9 cellular contexts compared by ENCODE assay signal in genomic region chr19:30669329-30670010, GRCh38.
DNase-seq lines count a peak whose midpoint lies in the region; ATAC-seq, FAIRE-seq and TF ChIP-seq lines count a peak whose summit lies in the region.
"Had no signal": no experiment of that assay in that cellular context is flagged by ENCODE, and none has a peak within 500 bp of the region (broad histone marks: within the 10 kb centered on the region; RNA-seq: fewer than 3 reads in every experiment).

No MANE protein-coding gene starts in this region.

- H3K27me3 ChIP-seq in fibroblast of lung (ENCODE audit: control insufficient read depth, insufficient read depth, low read length) = no peaks in the 10 kb centered on the region

- no peaks in the 10 kb centered on the region for H3K4me1 ChIP-seq in fibroblast of lung (ENCODE audit: control insufficient read depth, extremely low read depth, insufficient read depth, low read length)

- H4K20me1 ChIP-seq in fibroblast of lung (ENCODE audit: control insufficient read depth, extremely low read depth, insufficient read depth, low read length) = no peaks in the 10 kb centered on the region

- FAIRE-seq in urothelium cell line (lab: Jason Lieb, UNC) = no peak
- FAIRE-seq: frontal cortex had no signal

- peaks cover 11% of the 10 kb centered on the region for H3K4me1 Mint-ChIP-seq in neural crest cell

- no peaks in the 10 kb centered on the region for H3K36me3 ChIP-seq in fibroblast of lung (ENCODE audit: control insufficient read depth, insufficient read depth, low read length)

- no peak overlapping the region for H2AFZ ChIP-seq in fibroblast of lung (ENCODE audit: low read length)

- H3K4me3 Mint-ChIP-seq in neural crest cell = no peak overlapping the region

- H3K36me3 Mint-ChIP-seq in neural crest cell (ENCODE audit: low read depth) = no peaks in the 10 kb centered on the region

- H3K27me3 Mint-ChIP-seq in neural crest cell (ENCODE audit: low read depth) = peaks cover 16% of the 10 kb centered on the region

- H3K27ac ChIP-seq in fibroblast of lung (ENCODE audit: insufficient read depth, low read length) = no peak overlapping the region

- H3K4me3 ChIP-seq in fibroblast of lung (replicated peaks in 1 of 4; ENCODE audit: control extremely low read depth in 1 of 4, insufficient read depth in 1 of 4, low read depth in 3 of 4, low read length in 4 of 4) = no peak overlapping the region

- no peak overlapping the region for H3K4me2 ChIP-seq in fibroblast of lung (ENCODE audit: extremely low read depth, insufficient read depth, low read length)

- DNase-seq in SIG-M5 treated with dmso at 0.1 percent for 504 hours (lab: John Stamatoyannopoulos, UW; ENCODE audit: unreplicated experiment) (peak; percentile 6), SIG-M5 (lab: John Stamatoyannopoulos, UW) (no peak), NCI-H2171 treated with DMSO at 0.1 percent for 48 hours (lab: John Stamatoyannopoulos, UW) (peak; percentile 65), activated T-cell treated with anti-CD3 and anti-CD28 coated beads for 1 hour (ENCODE audit: low read depth) (peak; percentile 43), fibroblast of lung (ENCODE audit: low read depth in 2 of 2) (peak; percentile 13 to 47), neural crest cell (ENCODE audit: low read depth, low spot score) (peak; percentile 84), urothelium cell line (ENCODE audit: low spot score) (peak; percentile 73)

- H3K9me3 Mint-ChIP-seq in neural crest cell = no peaks in the 10 kb centered on the region

- ATAC-seq in GM18519 (IDR thresholded peaks at IDR 0.05; ENCODE audit: low FRiP score, unreplicated experiment) = no peak

- H3K9me3 ChIP-seq in fibroblast of lung (ENCODE audit: control insufficient read depth, insufficient read depth, low read depth, low read length) = no peaks in the 10 kb centered on the region

- no peaks in the 10 kb centered on the region for H3K79me2 ChIP-seq in fibroblast of lung (ENCODE audit: control insufficient read depth, insufficient read depth, low read length)

- H3K27ac Mint-ChIP-seq in neural crest cell (ENCODE audit: unreplicated experiment) = no peak overlapping the region

- TF ChIP-seq CTCF in fibroblast of lung (conservative IDR thresholded peaks at IDR 0.05 in 1 of 2, IDR thresholded peaks at IDR 0.05 in 1 of 2; ENCODE audit: low read depth in 1 of 2, low read length in 2 of 2) = peak; percentile 75 to 78
- TF ChIP-seq CTCF in neural crest cell (conservative IDR thresholded peaks at IDR 0.05) = peak; percentile 88

- no peak overlapping the region for H3K9ac ChIP-seq in fibroblast of lung (ENCODE audit: insufficient read depth, low read length)
